Comparison of ENCODE assay signal across 8 cellular contexts in the genomic region with DNA sequence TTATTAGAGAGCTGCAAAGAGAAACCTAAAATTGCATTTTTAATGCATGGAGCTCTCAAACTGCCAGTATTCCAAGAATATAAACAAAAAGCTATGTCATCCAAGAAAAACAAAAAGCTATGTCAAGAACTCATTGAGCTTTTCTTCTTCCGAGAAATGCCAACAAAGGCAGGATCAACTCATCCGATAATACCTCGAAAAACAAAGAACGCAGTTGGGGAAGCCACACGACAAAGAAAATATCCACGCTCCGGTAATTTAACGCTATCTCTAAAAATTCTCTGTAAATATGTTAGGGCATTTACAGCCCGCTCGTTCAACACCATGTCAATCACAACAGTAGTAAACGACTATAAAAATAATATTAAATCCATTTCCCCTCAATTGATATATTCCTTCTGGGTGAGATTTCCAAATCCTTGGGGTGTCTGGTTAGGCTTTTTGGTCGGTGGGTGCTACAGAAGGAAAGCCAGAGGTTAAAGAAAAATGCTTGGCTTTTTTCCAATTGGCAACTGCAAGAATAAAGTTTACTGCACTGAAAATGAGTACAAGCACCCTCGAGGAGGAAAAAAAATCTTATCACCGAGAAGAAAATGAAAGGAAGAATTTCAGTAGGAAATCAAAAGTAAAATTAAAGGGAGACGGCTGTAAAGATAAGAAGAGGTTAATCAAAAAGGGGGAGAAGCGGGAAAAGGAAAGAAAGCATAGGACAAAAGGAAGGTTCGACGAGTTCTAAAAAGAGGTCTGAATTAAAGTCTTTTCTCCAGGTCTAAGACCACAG. TPM values are rescaled to one million over a fixed set of nuclear protein-coding genes. Genes with fewer than 3 reads are reported as not detected.
DNase-seq lines count a peak whose midpoint lies in the region; ATAC-seq, FAIRE-seq and TF ChIP-seq lines count a peak whose summit lies in the region.

No MANE protein-coding gene starts in this region.

- H3K27ac ChIP-seq in Karpas-422 (ENCODE audit: low read length) (peak overlapping the region; percentile 87), kidney (ENCODE audit: low read depth in 2 of 2, low read length in 2 of 2) (peak overlapping the region; percentile 98 to 99), stomach (peak overlapping the region; percentile 93 to 99 (median 98))

- peaks cover 58% of the 10 kb centered on the region for H3K79me2 ChIP-seq in Karpas-422 (ENCODE audit: low read length)

- peaks cover 29% of the 10 kb centered on the region for H3K4me1 ChIP-seq in Karpas-422 (ENCODE audit: low read length)
- H3K4me1 ChIP-seq in adipocyte (ENCODE audit: control insufficient read depth, insufficient read depth, low read length), result peaks cover 13% of the 10 kb centered on the region
- peaks cover 8% of the 10 kb centered on the region in 2 donors for H3K4me1 ChIP-seq in kidney (ENCODE audit: control insufficient read depth in 1 of 2, insufficient read depth in 1 of 2, low read depth in 1 of 2, low read length in 2 of 2)
- H3K4me1 ChIP-seq in stomach, result peaks cover 14 to 58% (median 44%) of the 10 kb centered on the region in 4 donors

- H3K4me3 ChIP-seq in Karpas-422 (ENCODE audit: low read length) (peak overlapping the region; percentile 82), adipocyte (ENCODE audit: low read length) (peak overlapping the region; percentile 94), kidney (ENCODE audit: low read length in 2 of 2) (peak overlapping the region; percentile 98 to 100), stomach (peak overlapping the region; percentile 61 to 79 (median 76))

- no peaks in the 10 kb centered on the region for H3K27me3 ChIP-seq in Karpas-422 (ENCODE audit: low read length)
- H3K27me3 ChIP-seq in adipocyte (replicated peaks; ENCODE audit: control insufficient read depth, insufficient read depth, low read length), result no peaks in the 10 kb centered on the region
- H3K27me3 ChIP-seq in stomach, result no peaks in the 10 kb centered on the region

- H3K4me3 Mint-ChIP-seq in Calu3 (ENCODE audit: low read depth, unreplicated experiment), result peak overlapping the region; percentile 79

- peak overlapping the region; percentile 84 for H3K9ac ChIP-seq in Karpas-422 (ENCODE audit: low read length)
- peak overlapping the region; percentile 98 for H3K9ac ChIP-seq in adipocyte (ENCODE audit: low read length)
- peak overlapping the region; percentile 100 for H3K9ac ChIP-seq in kidney (ENCODE audit: low read length in 2 of 2)

- intact Hi-C loops in Calu3 (cut with micrococcal nuclease; ENCODE audit: unreplicated experiment) (no loop called here), kidney (cut with DNase I) (no loop called here), stomach (cut with DNase I; ENCODE audit: low total_unique reads) (no loop called here)

- H3K36me3 ChIP-seq in Karpas-422 (ENCODE audit: insufficient read depth, low read length), result peaks cover 16% of the 10 kb centered on the region; the same call in 1 of the 2 replicates
- no peaks in the 10 kb centered on the region for H3K36me3 ChIP-seq in adipocyte (ENCODE audit: control insufficient read depth, insufficient read depth, low read length, severe bottlenecking)
- H3K36me3 ChIP-seq in kidney (ENCODE audit: control insufficient read depth in 1 of 2, insufficient read depth in 2 of 2, low read length in 2 of 2), result no peaks in the 10 kb centered on the region
- H3K36me3 ChIP-seq in stomach, result no peaks in the 10 kb centered on the region

- FAIRE-seq in kidney (lab: Jason Lieb, UNC), result no peak

- H3K27ac Mint-ChIP-seq in Calu3 (ENCODE audit: unreplicated experiment), result peak overlapping the region; percentile 92

- H4K20me1 ChIP-seq in Karpas-422 (ENCODE audit: insufficient read depth, low read depth, low read length), result peaks cover 12% of the 10 kb centered on the region; the same call in 1 of the 2 replicates

- peak overlapping the region; percentile 72; the same call in 1 of the 2 replicates for H2AFZ ChIP-seq in Karpas-422 (ENCODE audit: low read length)

- peak overlapping the region; percentile 95 for H3K4me2 ChIP-seq in Karpas-422 (ENCODE audit: low read depth, low read length, poor library complexity, severe bottlenecking)

- no TSS peak for BruUV-seq in Calu3 (replicated peaks; lab: Mats Ljungman, UMichigan)

- DNase-seq in Calu3 (no peak), Karpas-422 (peak; percentile 61), adipocyte (ENCODE audit: low read depth) (peak; percentile 67), kidney (no peak), stomach (no peak), GM19238 (ENCODE audit: insufficient read length, low spot score) (no peak), GM19240 (ENCODE audit: insufficient read length, low spot score) (no peak)

- peaks cover 22% of the 10 kb centered on the region for H3K4me1 Mint-ChIP-seq in Calu3 (ENCODE audit: low read depth, unreplicated experiment)

- TF ChIP-seq CTCF in Calu3 (IDR thresholded peaks at IDR 0.05; ENCODE audit: unreplicated experiment) (no peak), kidney (IDR thresholded peaks at IDR 0.05; ENCODE audit: borderline replicate concordance, extremely low read depth, insufficient read depth) (no peak), stomach (IDR thresholded peaks at IDR 0.05) (no peak)

- ATAC-seq in GM21528 (IDR thresholded peaks at IDR 0.05; ENCODE audit: low FRiP score, unreplicated experiment), result no peak

- no peak for TF ChIP-seq POLR2A in stomach (IDR thresholded peaks at IDR 0.05)

- 0 to 1% (median 0%) methylated on average over 18 of the region's 18 CpGs for WGBS in stomach, 5 donors

- CTCF ChIA-PET in Calu3 (lab: Charles Lee), result no interaction called here

- TF ChIP-seq EP300 in stomach (IDR thresholded peaks at IDR 0.05), result no peak

- H3K9me3 Mint-ChIP-seq in Calu3 (ENCODE audit: low read depth, unreplicated experiment), result no peaks in the 10 kb centered on the region

- H3K9me3 ChIP-seq in Karpas-422 (ENCODE audit: low read length) (no peaks in the 10 kb centered on the region), adipocyte (ENCODE audit: control insufficient read depth, low read length) (no peaks in the 10 kb centered on the region), kidney (ENCODE audit: control insufficient read depth in 1 of 2, low read length in 2 of 2) (no peaks in the 10 kb centered on the region), stomach (no peaks in the 10 kb centered on the region)

- no peaks in the 10 kb centered on the region for H3K27me3 Mint-ChIP-seq in Calu3 (ENCODE audit: unreplicated experiment)

- H3K9me2 ChIP-seq in Karpas-422 (replicated peaks; ENCODE audit: insufficient read depth, low read length), result no peaks in the 10 kb centered on the region

- peaks cover 42% of the 10 kb centered on the region for H3K36me3 Mint-ChIP-seq in Calu3 (ENCODE audit: insufficient read depth, unreplicated experiment)

RNA-seq across cellular contexts. Expression of a gene that starts 0.9 kb away (rescaled TPM):
- total RNA-seq in Calu3 (2022) (127 and 130 TPM in 2 replicates), kidney (97.6 TPM), stomach (100 to 1,000 TPM in 4 of 5 donors, 10 to 100 TPM in 1; 99.9 to 261 (median 205) TPM)
- total RNA-seq in Karpas-422 (2014; rRNA removed; shearing (Covaris generic); ENCODE audit: low replicate concordance), result 181 and 192 TPM in 2 replicates
- polyA plus RNA-seq in kidney (ENCODE audit: insufficient read depth, low read depth, low replicate concordance) (39.4 TPM), stomach (10 to 100 TPM in 2 of 3 donors, 1 to 10 TPM in 1; 7.0 to 56.4 (median 10.9) TPM)

RNA-seq across cellular contexts. Expression of a gene that starts 10.4 kb away (rescaled TPM):
- total RNA-seq in Calu3 (2022), result 31.4 and 32.0 TPM in 2 replicates
- 26.8 and 31.9 TPM in 2 replicates for total RNA-seq in Karpas-422 (2014; rRNA removed; shearing (Covaris generic); ENCODE audit: low replicate concordance)
- 92.9 TPM for total RNA-seq in kidney
- 36.8 TPM for polyA plus RNA-seq in kidney (ENCODE audit: insufficient read depth, low read depth, low replicate concordance)
- total RNA-seq in stomach, result 10 to 100 TPM; 12.5 to 49.1 (median 18.7) TPM
- 10 to 100 TPM in 2 of 3 donors, 1 to 10 TPM in 1; 5.3 to 10.9 (median 10.6) TPM for polyA plus RNA-seq in stomach

RNA-seq across cellular contexts. Expression of a gene that starts 46.0 kb away (rescaled TPM):
- total RNA-seq in Calu3 (2022), result 259 and 278 TPM in 2 replicates
- 215 and 515 TPM in 2 replicates for total RNA-seq in Karpas-422 (2014; rRNA removed; shearing (Covaris generic); ENCODE audit: low replicate concordance)
- total RNA-seq in kidney, result 117 TPM
- 180 TPM for polyA plus RNA-seq in kidney (ENCODE audit: insufficient read depth, low read depth, low replicate concordance)
- total RNA-seq in stomach, result 100 to 1,000 TPM in 2 of 5 donors, 10 to 100 TPM in 3; 37.2 to 318 (median 66.5) TPM
- polyA plus RNA-seq in stomach, result 100 to 1,000 TPM; 189 to 229 (median 192) TPM

RNA-seq across cellular contexts. Expression of a gene that starts 54.3 kb away (rescaled TPM):
- total RNA-seq in Calu3 (2022) (53.7 and 60.4 TPM in 2 replicates), kidney (27.0 TPM), stomach (10 to 100 TPM in 3 of 5 donors, 1 to 10 TPM in 2; 5.3 to 37.1 (median 35.8) TPM)
- total RNA-seq in Karpas-422 (2014; rRNA removed; shearing (Covaris generic); ENCODE audit: low replicate concordance), result 85.9 and 89.4 TPM in 2 replicates
- polyA plus RNA-seq in kidney (ENCODE audit: insufficient read depth, low read depth, low replicate concordance) (41.9 TPM), stomach (10 to 100 TPM; 33.7 to 49.8 (median 39.8) TPM)

RNA-seq across cellular contexts. Expression of a gene that starts 56.7 kb away (rescaled TPM):
- total RNA-seq in Calu3 (2022) (11.6 and 20.2 TPM in 2 replicates), kidney (20.0 TPM), stomach (10 to 100 TPM in 3 of 5 donors, 1 to 10 TPM in 2; 2.6 to 23.2 (median 11.7) TPM)
- 30.0 and 36.5 TPM in 2 replicates for total RNA-seq in Karpas-422 (2014; rRNA removed; shearing (Covaris generic); ENCODE audit: low replicate concordance)
- polyA plus RNA-seq in kidney (ENCODE audit: insufficient read depth, low read depth, low replicate concordance) (11.8 TPM), stomach (1 to 10 TPM; 3.9 to 6.3 (median 4.3) TPM)

Comparison
In these comparisons a context has a peak if more than half of its experiments do, and no peak if none do; other contexts are left out.
1. DNase-seq: peak in Karpas-422 (single experiment) and adipocyte (single experiment); none in Calu3 (single experiment), kidney (single experiment), stomach (single experiment), GM19238 (single experiment) and GM19240 (single experiment).
2. Peak in every context shown above with its lines, with median percentiles within 50 percentile points of each other: H3K27ac ChIP-seq, H3K4me3 ChIP-seq and H3K9ac ChIP-seq.